In the genomic region with DNA sequence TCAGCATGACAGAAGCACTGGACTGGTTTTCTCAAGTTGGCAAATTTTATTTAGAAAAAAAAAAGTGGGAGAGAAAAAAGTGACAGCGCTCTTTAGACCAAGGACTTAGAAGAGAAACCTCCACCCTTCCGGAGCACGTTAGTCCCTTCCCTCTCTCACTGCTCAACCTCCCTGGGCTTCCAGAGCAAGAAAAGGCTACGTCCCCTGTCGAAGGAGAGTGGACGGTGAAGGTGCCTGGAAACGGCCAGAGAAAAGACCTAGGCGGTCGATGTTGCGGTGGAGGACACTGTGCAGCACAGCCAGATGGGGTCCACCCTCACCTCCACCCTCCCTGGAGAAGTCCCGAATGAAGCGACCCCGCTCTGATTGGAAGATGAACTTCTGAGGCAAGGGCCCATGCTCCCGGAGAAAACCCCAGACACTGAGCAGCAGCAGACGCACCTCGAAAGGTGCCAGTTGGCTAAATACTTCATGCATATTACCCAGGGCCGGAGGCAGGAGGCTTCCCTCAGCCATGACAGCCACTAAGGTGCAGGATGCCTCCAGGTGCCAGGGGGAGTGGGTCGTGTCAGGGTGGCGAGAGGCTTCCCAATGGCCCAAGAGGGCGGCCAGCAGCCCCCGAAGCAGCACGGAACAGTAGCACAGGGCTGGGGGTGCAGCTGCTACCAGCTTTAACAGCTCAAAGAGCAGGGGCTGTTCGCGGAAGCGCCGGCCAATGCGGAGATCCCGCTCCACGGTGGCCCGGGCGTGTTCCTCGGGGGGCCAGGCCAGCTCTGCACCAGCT, we compare ENCODE assay signal across 1 cellular context.
TF ChIP-seq lines count a peak whose summit lies in the region.

No MANE protein-coding gene starts in this region.

TF ChIP-seq in H1, 55 proteins besides CTCF, POLR2A, EP300 and RAD21:
- TF ChIP-seq, protein P1, sequence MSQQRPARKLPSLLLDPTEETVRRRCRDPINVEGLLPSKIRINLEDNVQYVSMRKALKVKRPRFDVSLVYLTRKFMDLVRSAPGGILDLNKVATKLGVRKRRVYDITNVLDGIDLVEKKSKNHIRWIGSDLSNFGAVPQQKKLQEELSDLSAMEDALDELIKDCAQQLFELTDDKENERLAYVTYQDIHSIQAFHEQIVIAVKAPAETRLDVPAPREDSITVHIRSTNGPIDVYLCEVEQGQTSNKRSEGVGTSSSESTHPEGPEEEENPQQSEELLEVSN (IDR thresholded peaks at IDR 0.05): no peak
- no peak for TF ChIP-seq BACH1 (IDR thresholded peaks at IDR 0.05; ENCODE audit: low read length)
- TF ChIP-seq CREB1 (IDR thresholded peaks at IDR 0.05): no peak
- TF ChIP-seq PHF8 (conservative IDR thresholded peaks at IDR 0.05; ENCODE audit: low read depth, low read length): no peak
- no peak for TF ChIP-seq GTF2F1 (IDR thresholded peaks at IDR 0.05; ENCODE audit: borderline replicate concordance, low read depth, low read length)
- no peak for TF ChIP-seq HDAC6 (IDR thresholded peaks at IDR 0.05; ENCODE audit: low read depth, low read length)
- TF ChIP-seq TAF7 (optimal IDR thresholded peaks at IDR 0.05; ENCODE audit: borderline replicate concordance, low read depth, low read length): no peak
- no peak for TF ChIP-seq KDM1A (IDR thresholded peaks at IDR 0.05; ENCODE audit: borderline replicate concordance, low read length)
- TF ChIP-seq HDAC2 (IDR thresholded peaks at IDR 0.05; ENCODE audit: borderline replicate concordance in 1 of 2, low read depth in 2 of 2, low read length in 2 of 2): no peak
- no peak for TF ChIP-seq EGR1 (IDR thresholded peaks at IDR 0.05; ENCODE audit: borderline replicate concordance, low read depth, low read length)
- no peak for TF ChIP-seq ASH2L (IDR thresholded peaks at IDR 0.05; ENCODE audit: low read length)
- TF ChIP-seq RBBP5 (IDR thresholded peaks at IDR 0.05; ENCODE audit: borderline replicate concordance, low read depth, low read length): no peak
- no peak for TF ChIP-seq SIX5 (IDR thresholded peaks at IDR 0.05; ENCODE audit: low read depth, low read length)
- no peak for TF ChIP-seq POLR2AphosphoS5 (IDR thresholded peaks at IDR 0.05; ENCODE audit: low read depth, low read length)
- no peak for TF ChIP-seq CHD2 (IDR thresholded peaks at IDR 0.05; ENCODE audit: low read length)
- TF ChIP-seq KDM4A (IDR thresholded peaks at IDR 0.05; ENCODE audit: low read depth, low read length, severe bottlenecking): no peak
- no peak for TF ChIP-seq SP4 (IDR thresholded peaks at IDR 0.05; ENCODE audit: low read length)
